ENCODE assay signal across 6 cellular contexts in the genomic region with DNA sequence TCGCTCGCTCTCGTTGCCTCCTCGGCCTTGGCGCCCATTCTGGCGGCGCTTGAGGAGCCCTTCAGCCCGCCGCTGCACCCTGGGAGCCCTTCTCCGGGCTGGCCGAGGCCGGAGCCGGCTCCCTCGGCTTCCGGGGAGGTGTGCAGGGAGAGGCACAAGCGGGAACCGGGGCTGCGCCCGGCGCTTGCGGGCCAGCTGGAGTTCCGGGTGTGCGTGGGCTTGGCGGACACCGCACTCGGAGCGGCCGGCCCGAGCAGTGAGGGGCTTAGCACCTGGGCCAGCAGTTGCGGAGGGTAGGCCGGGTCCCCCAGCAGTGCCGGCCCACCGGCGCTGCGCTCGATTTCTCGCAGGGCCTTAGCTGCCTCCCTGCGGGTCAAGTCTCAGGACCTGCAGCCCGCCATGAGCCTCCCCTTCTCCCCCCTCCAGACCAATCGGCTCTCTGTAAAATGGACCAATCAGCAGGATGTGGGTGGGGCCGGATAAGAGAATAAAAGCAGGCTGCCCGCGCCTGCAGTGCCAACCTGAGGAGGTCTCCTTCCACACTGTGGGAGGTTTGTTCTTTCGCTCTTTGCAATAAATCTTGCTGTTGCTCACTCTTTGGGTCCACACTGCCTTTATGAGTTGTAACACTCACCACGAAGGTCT.
DNase-seq lines count a peak whose midpoint lies in the region; FAIRE-seq and TF ChIP-seq lines count a peak whose summit lies in the region.
"Not testable (repeated sequence)": the region's sequence is repeated elsewhere in the genome, so short reads cannot be mapped to it uniquely, and the experiment has no call there.

No MANE protein-coding gene starts in this region.

- H3K27me3 Mint-ChIP-seq in chondrocyte (ENCODE audit: low read depth) = not testable (repeated sequence)

- TF ChIP-seq POLR2A in testis (IDR thresholded peaks at IDR 0.05) = not testable (repeated sequence)

- H3K4me3 Mint-ChIP-seq in chondrocyte (ENCODE audit: unreplicated experiment) = not testable (repeated sequence)

- intact Hi-C loops in kidney (cut with DNase I); testis (cut with DNase I; ENCODE audit: low total_unique reads): not testable (repeated sequence)

- H3K4me1 Mint-ChIP-seq in chondrocyte (ENCODE audit: low read depth) = not testable (repeated sequence)

- H3K9me3 Mint-ChIP-seq in chondrocyte (ENCODE audit: low read depth) = not testable (repeated sequence)

- not testable (repeated sequence) for H3K27me3 ChIP-seq in testis

- not testable (repeated sequence) for H3K27ac Mint-ChIP-seq in chondrocyte (ENCODE audit: unreplicated experiment)

- not testable (repeated sequence) for H3K4me1 ChIP-seq in kidney (ENCODE audit: control insufficient read depth in 1 of 2, insufficient read depth in 1 of 2, low read depth in 1 of 2, low read length in 2 of 2); testis

- peak; percentile 58 for DNase-seq in Daoy (ENCODE audit: low read depth)
- DNase-seq in HuH-7 (ENCODE audit: low spot score) = peak; percentile 18
- DNase-seq in RPMI7951 (ENCODE audit: low read depth) = peak; percentile 1
- peak; percentile 82 for DNase-seq in chondrocyte (ENCODE audit: low spot score)
- DNase-seq in kidney = peak; percentile 48
- DNase-seq in testis = peak; percentile 72

- not testable (repeated sequence) for H3K27ac ChIP-seq in kidney (ENCODE audit: low read depth in 2 of 2, low read length in 2 of 2); testis

- not testable (repeated sequence) for TF ChIP-seq CTCF in chondrocyte (IDR thresholded peaks at IDR 0.05); kidney (IDR thresholded peaks at IDR 0.05; ENCODE audit: borderline replicate concordance, extremely low read depth, insufficient read depth); testis (IDR thresholded peaks at IDR 0.05)

- not testable (repeated sequence) for H3K9me3 ChIP-seq in kidney (ENCODE audit: control insufficient read depth in 1 of 2, low read length in 2 of 2); testis

- H3K4me3 ChIP-seq in kidney (ENCODE audit: low read length in 2 of 2) = not testable (repeated sequence)
- H3K4me3 ChIP-seq in testis = peak overlapping the region; percentile 34 to 61

- FAIRE-seq in kidney (lab: Jason Lieb, UNC) = not testable (repeated sequence)

- H3K36me3 ChIP-seq in kidney (ENCODE audit: control insufficient read depth in 1 of 2, insufficient read depth in 2 of 2, low read length in 2 of 2); testis (ENCODE audit: low read depth, missing control alignments): not testable (repeated sequence)

- H3K36me3 Mint-ChIP-seq in chondrocyte (ENCODE audit: low read depth) = not testable (repeated sequence)

- H3K9ac ChIP-seq in kidney (ENCODE audit: low read length in 2 of 2) = not testable (repeated sequence)

- 74 to 88% methylated on average over 10 to 45 of the region's 45 CpGs for WGBS in testis, 2 donors

Comparison
In these comparisons a context has a peak if more than half of its experiments do, and no peak if none do; other contexts are left out.
1. DNase-seq: peak in every context shown above with its lines; median percentile 82 in chondrocyte; 72 in testis; 58 in Daoy; 48 in kidney; 18 in HuH-7; 1 in RPMI7951.